In the genomic region with DNA sequence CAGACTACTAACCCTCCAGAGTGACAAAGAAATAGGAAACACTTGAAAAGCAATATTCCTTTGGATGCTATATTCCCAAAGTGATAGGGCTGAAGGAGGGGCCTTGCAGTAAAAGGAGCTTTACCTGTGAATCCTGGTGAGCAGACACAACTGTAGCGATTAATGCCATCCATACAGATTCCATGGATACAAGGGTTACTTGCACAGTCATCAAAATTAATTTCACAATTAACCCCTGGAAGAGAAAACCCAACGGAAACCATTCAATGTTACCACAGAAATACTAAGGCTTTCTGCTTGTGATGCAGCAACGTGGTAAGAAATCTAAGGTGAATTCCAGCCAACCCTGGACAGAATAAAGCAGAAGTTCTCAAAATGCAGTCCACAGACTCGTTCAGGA, we compare ENCODE assay signal across 29 cellular contexts.
"Had no signal": no experiment of that assay in that cellular context is flagged by ENCODE, and none has a peak within 500 bp of the region (broad histone marks: within the 10 kb centered on the region; RNA-seq: fewer than 3 reads in every experiment).

No MANE protein-coding gene starts in this region.

- DNase-seq: activated CD4-positive, alpha-beta memory T cell treated with anti-CD3 and anti-CD28 coated beads for 36 hours; activated CD4-positive, alpha-beta T cell treated with anti-CD3 and anti-CD28 coated beads, Interleukin-2, amount 10 ng/mL, durations not matched to agents 7 days and 5 days; activated CD4-positive, CD25-positive, alpha-beta regulatory T cell treated with anti-CD3 and anti-CD28 coated beads, Interleukin-2, amount 50 U/mL, for 72 hours; activated CD8-positive, alpha-beta memory T cell treated with anti-CD3 and anti-CD28 coated beads for 24 hours; activated effector memory CD4-positive, alpha-beta T cell treated with anti-CD3 and anti-CD28 coated beads, Interleukin-2, amount 50 U/mL, for 16 hours; activated naive CD4-positive, alpha-beta T cell treated with Interleukin-2 at 50 U/mL for 16 hours; activated naive CD8-positive, alpha-beta T cell treated with anti-CD3 and anti-CD28 coated beads, Interleukin-2, amount 50 U/mL, for 24 hours; activated T-cell treated with anti-CD3 and anti-CD28 coated beads, Interleukin-2, amount 50 U/mL, for 4 hours; amniotic stem cell; KG1; NCI-H1092; NCI-H1417; NCI-H1930; NCI-H2107; NCI-H2171 treated with DMSO at 0.1 percent for 48 hours; NCI-H510A treated with DMSO at 0.1 percent for 48 hours; NCI-H69; NK-92 treated with Interleukin-12 subunit alpha and Interleukin-12 subunit beta, amount 100 ng/mL, for 24 hours; Peyer's patch; Right ventricle myocardium superior; SJCRH30; SW 1271 had no signal

- H3K4me1 ChIP-seq: Peyer's patch, SJCRH30 had no signal

- H3K27ac Mint-ChIP-seq: activated CD4-positive, alpha-beta memory T cell treated with anti-CD3 and anti-CD28 coated beads for 36 hours; activated CD4-positive, alpha-beta T cell treated with anti-CD3 and anti-CD28 coated beads, Interleukin-2, amount 10 ng/mL, durations not matched to agents 7 days and 5 days; activated naive CD4-positive, alpha-beta T cell treated with anti-CD3 and anti-CD28 coated beads, Interleukin-2, amount 50 U/mL, for 72 hours; activated naive CD8-positive, alpha-beta T cell treated with anti-CD3 and anti-CD28 coated beads, Interleukin-2, amount 50 U/mL, for 24 hours; T-helper 2 cell treated with Interferon-gamma antibody and Interleukin-4, amounts not matched to agents 5 μg/mL and 100 μg/mL, for 36 hours; WTC11 had no signal

- H3K27me3 Mint-ChIP-seq: activated CD4-positive, alpha-beta memory T cell treated with anti-CD3 and anti-CD28 coated beads for 36 hours; activated CD4-positive, alpha-beta T cell treated with anti-CD3 and anti-CD28 coated beads, Interleukin-2, amount 10 ng/mL, durations not matched to agents 7 days and 5 days; activated naive CD8-positive, alpha-beta T cell treated with anti-CD3 and anti-CD28 coated beads, Interleukin-2, amount 50 U/mL, for 24 hours had no signal

- H3K4me3 ChIP-seq: Peyer's patch, SJCRH30 had no signal

- H3K4me1 Mint-ChIP-seq: WTC11 had no signal

- H3K27ac ChIP-seq: Peyer's patch, RWPE1, SJCRH30 had no signal

- H3K4me3 Mint-ChIP-seq: activated CD4-positive, alpha-beta memory T cell treated with anti-CD3 and anti-CD28 coated beads for 36 hours; activated CD4-positive, alpha-beta T cell treated with anti-CD3 and anti-CD28 coated beads, Interleukin-2, amount 10 ng/mL, durations not matched to agents 7 days and 5 days; activated naive CD8-positive, alpha-beta T cell treated with anti-CD3 and anti-CD28 coated beads, Interleukin-2, amount 50 U/mL, for 24 hours; activated T-cell treated with anti-CD3 and anti-CD28 coated beads, Interleukin-2, amount 50 U/mL, for 4 hours; brain; T-helper 2 cell treated with Interferon-gamma antibody and Interleukin-4, amounts not matched to agents 5 μg/mL and 100 μg/mL, for 36 hours; WTC11 had no signal

- H3K9me3 ChIP-seq: Peyer's patch, SJCRH30 had no signal

- H3K27me3 ChIP-seq: Peyer's patch, SJCRH30 had no signal

- FAIRE-seq: astrocyte had no signal

- H3K9me3 Mint-ChIP-seq: activated CD4-positive, alpha-beta memory T cell treated with anti-CD3 and anti-CD28 coated beads for 36 hours; activated CD4-positive, alpha-beta T cell treated with anti-CD3 and anti-CD28 coated beads, Interleukin-2, amount 10 ng/mL, durations not matched to agents 7 days and 5 days; activated naive CD4-positive, alpha-beta T cell treated with anti-CD3 and anti-CD28 coated beads, Interleukin-2, amount 50 U/mL, for 72 hours; activated naive CD8-positive, alpha-beta T cell treated with anti-CD3 and anti-CD28 coated beads, Interleukin-2, amount 50 U/mL, for 24 hours; activated T-cell treated with anti-CD3 and anti-CD28 coated beads, Interleukin-2, amount 50 U/mL, for 4 hours; brain; T-helper 2 cell treated with Interferon-gamma antibody and Interleukin-4, amounts not matched to agents 5 μg/mL and 100 μg/mL, for 36 hours; WTC11 had no signal

- ATAC-seq: activated naive CD4-positive, alpha-beta T cell treated with anti-CD3 and anti-CD28 coated beads, Interleukin-2, amount 50 U/mL, for 72 hours; activated naive CD8-positive, alpha-beta T cell treated with anti-CD3 and anti-CD28 coated beads, Interleukin-2, amount 50 U/mL, for 24 hours; activated T-cell treated with anti-CD3 and anti-CD28 coated beads, Interleukin-2, amount 50 U/mL, for 4 hours; SK-N-SH treated with all-trans-retinoic acid at 6 μM for 48 hours; WTC11 had no signal
